In the genomic region with DNA sequence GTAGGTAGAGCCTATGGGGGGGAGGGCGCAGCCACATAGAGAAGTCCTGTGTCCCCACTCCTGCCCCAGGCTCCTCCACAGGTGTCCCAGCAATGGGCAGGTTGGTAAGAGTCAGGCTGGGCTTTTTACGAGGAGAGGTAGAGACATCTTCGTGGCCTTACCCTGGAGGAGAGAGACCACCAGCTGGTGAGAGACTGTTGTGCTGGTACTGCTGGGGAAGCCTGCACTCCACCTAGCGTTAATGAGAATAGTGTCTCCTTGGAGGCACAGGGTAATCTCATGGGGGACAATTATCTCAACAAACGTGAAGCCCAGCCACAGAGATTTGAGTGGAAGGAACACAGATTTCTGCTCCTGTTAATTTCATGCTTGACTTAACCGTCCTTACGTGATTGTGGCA, we compare ENCODE assay signal across 16 cellular contexts. TPM values are rescaled to one million over a fixed set of nuclear protein-coding genes. Genes with fewer than 3 reads are reported as not detected.
DNase-seq lines count a peak whose midpoint lies in the region; ATAC-seq, FAIRE-seq and TF ChIP-seq lines count a peak whose summit lies in the region.
"Had no signal": no experiment of that assay in that cellular context is flagged by ENCODE, and none has a peak within 500 bp of the region (broad histone marks: within the 10 kb centered on the region; RNA-seq: fewer than 3 reads in every experiment).

No MANE protein-coding gene starts in this region.

- H3K23me2 ChIP-seq in H1 (ENCODE audit: low read depth, low read length), result no peaks in the 10 kb centered on the region

- peaks cover 7% of the 10 kb centered on the region for H3K27me3 Mint-ChIP-seq in T-helper 2 cell treated with Interferon-gamma antibody and Interleukin-4, amounts not matched to agents 5 μg/mL and 100 μg/mL, for 36 hours (ENCODE audit: low read depth)
- H3K27me3 Mint-ChIP-seq in stimulated activated naive B cell treated with anti-CD40 and anti-IgM and Interleukin-4, amounts not matched to agents 10 μg/mL and 1 μg/mL and 100 μg/mL, for 72 hours, result peaks cover 14 to 33% of the 10 kb centered on the region in 2 donors

- peak overlapping the region; percentile 76 for H3K27ac Mint-ChIP-seq in T-helper 2 cell treated with Interferon-gamma antibody and Interleukin-4, amounts not matched to agents 5 μg/mL and 100 μg/mL, for 36 hours
- H3K27ac Mint-ChIP-seq in stimulated activated naive B cell treated with anti-CD40 and anti-IgM and Interleukin-4, amounts not matched to agents 10 μg/mL and 1 μg/mL and 100 μg/mL, for 72 hours, result no peak overlapping the region

- H2BK120ac ChIP-seq in H1 (replicated peaks; ENCODE audit: low read depth, low read length), result no peak overlapping the region

- H3K9ac ChIP-seq in BLaER1 (no peak overlapping the region), H1 (replicated peaks in 1 of 4; ENCODE audit: extremely low read depth in 1 of 4, low read depth in 3 of 4, low read length in 3 of 4) (no peak overlapping the region)

- H3K4me3 ChIP-seq in BLaER1 (no peak overlapping the region), H1 (ENCODE audit: extremely low read depth in 1 of 4, insufficient read depth in 2 of 4, low read depth in 3 of 4, low read length in 4 of 4) (no peak overlapping the region), pancreas (no peak overlapping the region)
- H3K4me3 ChIP-seq: GM12878 had no signal

- peaks cover 18% of the 10 kb centered on the region for H3K36me3 Mint-ChIP-seq in T-helper 2 cell treated with Interferon-gamma antibody and Interleukin-4, amounts not matched to agents 5 μg/mL and 100 μg/mL, for 36 hours (ENCODE audit: low read depth)
- no peaks in the 10 kb centered on the region for H3K36me3 Mint-ChIP-seq in stimulated activated naive B cell treated with anti-CD40 and anti-IgM and Interleukin-4, amounts not matched to agents 10 μg/mL and 1 μg/mL and 100 μg/mL, for 72 hours

- TF ChIP-seq EP300 in H1 (IDR thresholded peaks at IDR 0.05; ENCODE audit: borderline replicate concordance in 1 of 2, low read depth in 2 of 2, low read length in 2 of 2), result no peak

- CTCF ChIA-PET in H1 (lab: Charles Lee; ENCODE audit: partially characterized antibody), result interaction anchor here (0.9 to 6.2 kb wide), 6 partner anchors 9 to 165 kb away, joined by 3 to 43 read pairs (median 6); no protein-coding TSS in a partner anchor

- H3K9me3 ChIP-seq in BLaER1 (peaks cover 8% of the 10 kb centered on the region), H1 (ENCODE audit: insufficient read depth in 2 of 2, low read depth in 1 of 2, low read length in 1 of 2) (no peaks in the 10 kb centered on the region), pancreas (no peaks in the 10 kb centered on the region)
- H3K9me3 ChIP-seq: BE2C had no signal

- no peak overlapping the region for H4K8ac ChIP-seq in H1 (ENCODE audit: extremely low read depth, insufficient read depth, low read length)

- H3K4me3 Mint-ChIP-seq in T-helper 2 cell treated with Interferon-gamma antibody and Interleukin-4, amounts not matched to agents 5 μg/mL and 100 μg/mL, for 36 hours, result no peak overlapping the region
- H3K4me3 Mint-ChIP-seq in stimulated activated naive B cell treated with anti-CD40 and anti-IgM and Interleukin-4, amounts not matched to agents 10 μg/mL and 1 μg/mL and 100 μg/mL, for 72 hours, result no peak overlapping the region

- H2BK12ac ChIP-seq in H1 (ENCODE audit: low read depth, low read length), result no peak overlapping the region

- H3K4me1 Mint-ChIP-seq in T-helper 2 cell treated with Interferon-gamma antibody and Interleukin-4, amounts not matched to agents 5 μg/mL and 100 μg/mL, for 36 hours (ENCODE audit: low read depth), result peaks cover 66% of the 10 kb centered on the region
- peaks cover 9 to 14% of the 10 kb centered on the region in 2 donors for H3K4me1 Mint-ChIP-seq in stimulated activated naive B cell treated with anti-CD40 and anti-IgM and Interleukin-4, amounts not matched to agents 10 μg/mL and 1 μg/mL and 100 μg/mL, for 72 hours

- no peak overlapping the region for H3K4ac ChIP-seq in H1 (replicated peaks; ENCODE audit: insufficient read length, low read depth, low read length)

- no peak overlapping the region for H2BK15ac ChIP-seq in H1 (ENCODE audit: low read length)

- H3K4me2 ChIP-seq in BLaER1 (0 out of 2 replicates have a peak overlapping the region, but pooled peaks have one; percentile 4), H1 (ENCODE audit: insufficient read depth in 1 of 2, low read depth in 2 of 2, low read length in 2 of 2) (no peak overlapping the region)

- H3K27me3 ChIP-seq in BLaER1 (no peaks in the 10 kb centered on the region), H1 (replicated peaks in 1 of 4; ENCODE audit: control insufficient read depth in 3 of 4, extremely low read depth in 1 of 4, insufficient read depth in 3 of 4, low read length in 3 of 4) (peaks cover 0 to 2% (median 0%) of the 10 kb centered on the region in 4 experiments; a peak in 2 of 7 replicates), pancreas (no peaks in the 10 kb centered on the region)

- H3K4me1 ChIP-seq in BLaER1 (peaks cover 23% of the 10 kb centered on the region), H1 (replicated peaks in 1 of 4; ENCODE audit: control insufficient read depth in 3 of 4, insufficient read depth in 4 of 4, low read length in 3 of 4) (no peaks in the 10 kb centered on the region; a peak in 1 of 7 replicates), pancreas (no peaks in the 10 kb centered on the region)
- H3K4me1 ChIP-seq: BE2C had no signal

- no peak overlapping the region for H3K18ac ChIP-seq in H1 (ENCODE audit: extremely low read depth, low read length)

- H3K27ac ChIP-seq in BLaER1 (no peak overlapping the region), H1 (ENCODE audit: low read depth, low read length) (no peak overlapping the region), pancreas (no peak overlapping the region)

- no peak overlapping the region for H2BK5ac ChIP-seq in H1 (ENCODE audit: low read depth, low read length)

- H2BK20ac ChIP-seq in H1 (ENCODE audit: low read length), result no peak overlapping the region

- no peak overlapping the region for H2AK5ac ChIP-seq in H1 (ENCODE audit: low read depth, low read length)

- no peaks in the 10 kb centered on the region for H3K79me1 ChIP-seq in H1 (ENCODE audit: low read depth, low read length)

- POLR2A ChIA-PET in H1 (lab: Charles Lee; ENCODE audit: partially characterized antibody), result interaction anchor here (1.6 kb wide), 1 partner anchor 10 kb away, joined by 3 read pairs; no protein-coding TSS in a partner anchor

- no peak overlapping the region for H2AFZ ChIP-seq in H1 (ENCODE audit: low read length)

- 79% methylated on average over 7 of the region's 7 CpGs; no CpG with 5 or more reads in 1 of the 2 experiments for WGBS in H1 (ENCODE audit: extremely low coverage in 1 of 2, insufficient coverage in 1 of 2, insufficient read length in 1 of 2, insufficient replicate concordance in 2 of 2, low coverage in 1 of 2, low lambda C conversion rate in 2 of 2, missing lambda C conversion rate in 1 of 2), 2 experiments
- 73 to 81% methylated on average over 7 of the region's 7 CpGs for whole genome bisulfite sequencing in pancreas, 2 donors

- no peak overlapping the region for H4K91ac ChIP-seq in H1 (replicated peaks; ENCODE audit: insufficient read length, low read length)

- no peak overlapping the region for H3K23ac ChIP-seq in H1 (ENCODE audit: insufficient read length)

- no peak for TF ChIP-seq POLR2A in H1 (IDR thresholded peaks at IDR 0.05; ENCODE audit: control extremely low read depth in 1 of 2, low read depth in 2 of 2, low read length in 2 of 2)

- FAIRE-seq in H1 (lab: Jason Lieb, UNC) (no peak), pancreas (lab: Jason Lieb, UNC) (no peak)
- FAIRE-seq: GM12878 had no signal

- intact Hi-C loops in pancreas (cut with DNase I), result loop anchor here in 2 of 3 donors (5.0 to 10.0 kb wide), 2 partner anchors 56 to 168 kb away; no protein-coding TSS in a partner anchor

- peak in 1 of 2 experiments; percentile 18; a peak in 1 of 4 replicates for TF ChIP-seq RAD21 in H1 (IDR thresholded peaks at IDR 0.05 in 1 of 2, conservative IDR thresholded peaks at IDR 0.05 in 1 of 2; ENCODE audit: low read depth in 2 of 2, low read length in 2 of 2)

- no peak overlapping the region for H3K56ac ChIP-seq in H1 (replicated peaks; ENCODE audit: insufficient read length, low read depth, low read length)

- ATAC-seq in pancreas, result no peak
- no peak for ATAC-seq in stimulated activated naive B cell treated with anti-CD40 and anti-IgM and Interleukin-4, amounts not matched to agents 10 μg/mL and 1 μg/mL and 100 μg/mL, for 72 hours (replicated peaks)
- ATAC-seq: GM12878 had no signal

- H3K36me3 ChIP-seq in BLaER1 (no peaks in the 10 kb centered on the region), H1 (ENCODE audit: control insufficient read depth in 2 of 4, insufficient read depth in 4 of 4, low read length in 3 of 4) (no peaks in the 10 kb centered on the region), pancreas (no peaks in the 10 kb centered on the region)
- H3K36me3 ChIP-seq: BE2C had no signal

- no peaks in the 10 kb centered on the region for H3K79me2 ChIP-seq in H1 (ENCODE audit: control insufficient read depth in 1 of 2, insufficient read depth in 2 of 2, low read length in 2 of 2)

- no peak overlapping the region for H3K14ac ChIP-seq in H1 (ENCODE audit: insufficient read length)

- DNase-seq in T-helper 2 cell treated with Interferon-gamma antibody and Interleukin-4, amounts not matched to agents 5 μg/mL and 100 μg/mL, for 36 hours (ENCODE audit: low spot score), result no peak
- DNase-seq in T-helper 2 cell, result no peak
- DNase-seq in NCI-H1436 (lab: John Stamatoyannopoulos, UW), result peak; percentile 65
- no peak for DNase-seq in H1 (ENCODE audit: low read depth in 1 of 2, low spot score in 2 of 2)
- no peak for DNase-seq in NCI-H1092 treated with DMSO at 0.1 percent for 48 hours (lab: John Stamatoyannopoulos, UW)
- no peak for DNase-seq in pancreas
- DNase-seq in stimulated activated naive B cell treated with anti-CD40 and anti-IgM and Interleukin-4, amounts not matched to agents 10 μg/mL and 1 μg/mL and 100 μg/mL, for 72 hours, result no peak
- DNase-seq: 8988T, BE2C, DMS 273 treated with DMSO at 0.1 percent for 48 hours, GDM1, KBM-7, MV-4-11, NCI-H2081 treated with DMSO at 0.1 percent for 48 hours had no signal

- H4K20me1 ChIP-seq in BLaER1 (no peaks in the 10 kb centered on the region), H1 (replicated peaks in 1 of 2; ENCODE audit: control insufficient read depth in 1 of 2, insufficient read depth in 2 of 2, low read length in 2 of 2) (no peaks in the 10 kb centered on the region)

- TF ChIP-seq CTCF in H1 (IDR thresholded peaks at IDR 0.05; ENCODE audit: control extremely low read depth in 1 of 3, insufficient read depth in 1 of 3, low read depth in 1 of 3, low read length in 3 of 3) (peak in 2 of 3 experiments; percentile 5 to 12; a peak in 2 of 4 replicates), pancreas (IDR thresholded peaks at IDR 0.05) (no peak)

- no peak overlapping the region for H4K5ac ChIP-seq in H1 (ENCODE audit: insufficient read length, low read depth, low read length)

- peaks cover 8% of the 10 kb centered on the region for H3K9me3 Mint-ChIP-seq in T-helper 2 cell treated with Interferon-gamma antibody and Interleukin-4, amounts not matched to agents 5 μg/mL and 100 μg/mL, for 36 hours
- H3K9me3 Mint-ChIP-seq in stimulated activated naive B cell treated with anti-CD40 and anti-IgM and Interleukin-4, amounts not matched to agents 10 μg/mL and 1 μg/mL and 100 μg/mL, for 72 hours, result no peaks in the 10 kb centered on the region

RNA-seq across cellular contexts. Expression of a gene that starts 29.5 kb away (rescaled TPM):
- total RNA-seq in H1 (2021; fragmentation: NEBNext Ultra II Directional; extraction: Animal tissue kit (Norgen Biotek cat#: 25700)), result 13.3 and 13.4 TPM in 2 replicates
- polyA plus RNA-seq in H1 (2011; rRNA removed) (25.6 and 30.7 TPM in 2 replicates), pancreas (1 to 10 TPM; 1.4 to 5.2 TPM)
- polyA plus RNA-seq in H1 (2011; cell fraction: cytosol; rRNA removed), result 32.7 TPM
- 53.0 TPM for polyA plus RNA-seq in H1 (2011; cell fraction: nucleus; rRNA removed)
- polyA plus RNA-seq in H1 (2012, experiment 1 of 2), result 9.2 to 19.0 TPM (median 16.3 TPM) in 4 replicates
- 12.0 TPM for polyA plus RNA-seq in H1 (2012, experiment 2 of 2)
- polyA plus RNA-seq in H1 (2013, experiment 1 of 2), result 8.6 TPM
- 7.8 TPM for polyA plus RNA-seq in H1 (2013, experiment 2 of 2)
- polyA minus RNA-seq in H1 (2011; rRNA and poly(A)+ RNA removed), result 27.7 and 30.0 TPM in 2 replicates
- 26.3 TPM for polyA minus RNA-seq in H1 (2011; cell fraction: cytosol; rRNA and poly(A)+ RNA removed)
- polyA minus RNA-seq in H1 (2011; cell fraction: nucleus; rRNA and poly(A)+ RNA removed), result 26.0 TPM
- 1 to 10 TPM; 1.4 to 5.1 (median 3.1) TPM for total RNA-seq in pancreas

Comparison
In these comparisons a context has a peak if more than half of its experiments do, and no peak if none do; other contexts are left out.
1. CTCF ChIP-seq: peak in H1 (2 of 3); none in pancreas (0 of 4).